Comparison of ENCODE assay signal across 25 cellular contexts in the genomic region with DNA sequence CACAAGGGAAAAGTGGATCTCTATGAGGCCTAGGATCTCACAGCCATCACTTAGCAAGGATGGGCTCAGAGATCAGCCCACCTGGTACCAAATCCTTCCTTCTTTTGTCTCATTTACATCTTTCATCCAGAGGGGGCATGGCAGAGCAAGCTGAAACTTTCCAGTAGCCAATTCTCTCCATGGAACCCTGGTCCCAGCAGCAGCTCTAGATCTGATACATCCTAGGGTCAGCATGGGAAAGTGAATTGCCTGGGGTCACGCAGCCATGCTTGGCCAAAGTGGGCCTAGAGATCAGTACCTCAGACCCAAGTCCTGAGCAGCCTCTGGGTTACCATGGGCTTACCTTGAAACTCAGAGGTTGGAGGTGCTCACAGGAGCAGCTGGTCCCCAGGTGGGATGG.
A peak's percentile ranks its signal among the peaks of the same experiment; 100 is the strongest.
DNase-seq lines count a peak whose midpoint lies in the region; ATAC-seq, FAIRE-seq and TF ChIP-seq lines count a peak whose summit lies in the region.
"Had no signal": no experiment of that assay in that cellular context is flagged by ENCODE, and none has a peak within 500 bp of the region (broad histone marks: within the 10 kb centered on the region; RNA-seq: fewer than 3 reads in every experiment).

No MANE protein-coding gene starts in this region.

- TF ChIP-seq CTCF in GM12864 (IDR thresholded peaks at IDR 0.05; ENCODE audit: low read depth, low read length, missing control alignments) (peak; percentile 4), HFF-Myc (IDR thresholded peaks at IDR 0.05; ENCODE audit: low read depth, low read length, missing control alignments) (peak; percentile 2), astrocyte (IDR thresholded peaks at IDR 0.05; ENCODE audit: insufficient read depth, low read depth, low read length) (peak; percentile 13), foreskin keratinocyte (conservative IDR thresholded peaks at IDR 0.05) (peak; percentile 15)

- no peak overlapping the region for H3K4me3 Mint-ChIP-seq in astrocyte (ENCODE audit: unreplicated experiment)
- H3K4me3 Mint-ChIP-seq: activated T-helper 1 cell treated with anti-CD3 and anti-CD28 coated beads, Interleukin-12 subunit alpha, Interleukin-12 subunit beta, Interleukin-2, Interleukin-4 antibody, amounts not matched to agents 30 ng/mL and 10 ng/mL and 1 ng/mL, durations not matched to agents 14 hours and 24 hours and 36 hours; naive thymus-derived CD4-positive, alpha-beta T cell had no signal

- no peak overlapping the region for H2AFZ ChIP-seq in astrocyte (ENCODE audit: low read depth, low read length)
- H2AFZ ChIP-seq: hepatocyte had no signal

- H3K4me3 ChIP-seq in GM12864 (ENCODE audit: low read depth, low read length) (no peak overlapping the region), HFF-Myc (replicated peaks; ENCODE audit: low read depth, low read length) (no peak overlapping the region), astrocyte (ENCODE audit: insufficient read depth, low read depth, low read length) (no peak overlapping the region)
- H3K4me3 ChIP-seq: BLaER1 treated with 17β-estradiol and CSF1 and Interleukin-3, amounts not matched to agents 10 nM and 100 nM; hepatocyte; lower lobe of right lung; MG63; prostate gland; SK-N-MC; tibial artery had no signal

- ATAC-seq in foreskin keratinocyte (no peak), GM21825 (IDR thresholded peaks at IDR 0.05; ENCODE audit: unreplicated experiment) (no peak), HG03135 (IDR thresholded peaks at IDR 0.05; ENCODE audit: unreplicated experiment) (no peak)
- ATAC-seq: naive thymus-derived CD4-positive, alpha-beta T cell had no signal

- H3K4me1 ChIP-seq in astrocyte (ENCODE audit: insufficient read depth, low read length) (peaks cover 13% of the 10 kb centered on the region), foreskin keratinocyte (no peaks in the 10 kb centered on the region)
- H3K4me1 ChIP-seq: BLaER1 treated with 17β-estradiol and CSF1 and Interleukin-3, amounts not matched to agents 10 nM and 100 nM; lower lobe of right lung; prostate gland; tibial artery had no signal

- no peak overlapping the region for H3K27ac Mint-ChIP-seq in astrocyte (ENCODE audit: unreplicated experiment)
- H3K27ac Mint-ChIP-seq: activated T-helper 1 cell treated with anti-CD3 and anti-CD28 coated beads, Interleukin-12 subunit alpha, Interleukin-12 subunit beta, Interleukin-2, Interleukin-4 antibody, amounts not matched to agents 30 ng/mL and 10 ng/mL and 1 ng/mL, durations not matched to agents 14 hours and 24 hours and 36 hours; naive thymus-derived CD4-positive, alpha-beta T cell had no signal

- no peaks in the 10 kb centered on the region for H4K20me1 ChIP-seq in astrocyte (ENCODE audit: insufficient read depth, low read length)
- H4K20me1 ChIP-seq: BLaER1 treated with 17β-estradiol and CSF1 and Interleukin-3, amounts not matched to agents 10 nM and 100 nM had no signal

- DNase-seq in GM12864 (ENCODE audit: low read depth) (no peak), HFF-Myc (ENCODE audit: extremely low read depth, low read depth) (no peak), astrocyte (ENCODE audit: low read depth) (no peak), foreskin keratinocyte (no peak), DMS53 (lab: John Stamatoyannopoulos, UW) (no peak)
- DNase-seq: activated CD4-positive, alpha-beta T cell treated with anti-CD3 and anti-CD28 coated beads, Interleukin-2, amount 50 U/mL, for 4 hours; activated naive CD4-positive, alpha-beta T cell treated with Interleukin-2 at 50 U/mL for 16 hours; GDM1; KG1; naive thymus-derived CD4-positive, alpha-beta T cell; occipital lobe; stimulated activated CD4-positive, alpha-beta T cell treated with anti-CD3 and anti-CD28 coated beads, Interleukin-4, amount 100 ng/mL, for 24 hours; T-helper 1 cell; tibial artery had no signal

- no peaks in the 10 kb centered on the region for H3K36me3 ChIP-seq in astrocyte (ENCODE audit: insufficient read depth, low read length)
- H3K36me3 ChIP-seq: BLaER1 treated with 17β-estradiol and CSF1 and Interleukin-3, amounts not matched to agents 10 nM and 100 nM; lower lobe of right lung; MG63; prostate gland; tibial artery had no signal

- H3K4me2 ChIP-seq in astrocyte (ENCODE audit: low read length): no peak overlapping the region
- H3K4me2 ChIP-seq: BLaER1 treated with 17β-estradiol and CSF1 and Interleukin-3, amounts not matched to agents 10 nM and 100 nM; hepatocyte had no signal

- H3K4me1 Mint-ChIP-seq in astrocyte (ENCODE audit: low read depth, unreplicated experiment): peaks cover 8% of the 10 kb centered on the region

- H3K79me2 ChIP-seq in astrocyte (ENCODE audit: insufficient read depth, low read length): no peaks in the 10 kb centered on the region
- H3K79me2 ChIP-seq: hepatocyte had no signal

- H3K9ac ChIP-seq in astrocyte (ENCODE audit: low read length): no peak overlapping the region
- H3K9ac ChIP-seq: BLaER1 treated with 17β-estradiol and CSF1 and Interleukin-3, amounts not matched to agents 10 nM and 100 nM had no signal

- peaks cover 8% of the 10 kb centered on the region for H3K9me3 Mint-ChIP-seq in astrocyte (ENCODE audit: unreplicated experiment)
- H3K9me3 Mint-ChIP-seq: activated T-helper 1 cell treated with anti-CD3 and anti-CD28 coated beads, Interleukin-12 subunit alpha, Interleukin-12 subunit beta, Interleukin-2, Interleukin-4 antibody, amounts not matched to agents 30 ng/mL and 10 ng/mL and 1 ng/mL, durations not matched to agents 14 hours and 24 hours and 36 hours; naive thymus-derived CD4-positive, alpha-beta T cell had no signal

- H3K27ac ChIP-seq in astrocyte (ENCODE audit: low read depth, low read length): no peak overlapping the region
- H3K27ac ChIP-seq in foreskin keratinocyte: no peak overlapping the region
- H3K27ac ChIP-seq: BLaER1 treated with 17β-estradiol and CSF1 and Interleukin-3, amounts not matched to agents 10 nM and 100 nM; hepatocyte; lower lobe of right lung; prostate gland; SK-N-MC; tibial artery had no signal

- no peak for FAIRE-seq in astrocyte (lab: Jason Lieb, UNC)
- FAIRE-seq: endothelial cell of umbilical vein, HTR-8/SVneo had no signal

- H3K36me3 Mint-ChIP-seq in astrocyte (ENCODE audit: low read depth, unreplicated experiment): no peaks in the 10 kb centered on the region
- H3K36me3 Mint-ChIP-seq: naive thymus-derived CD4-positive, alpha-beta T cell had no signal

- H3K9me3 ChIP-seq in astrocyte (ENCODE audit: insufficient read depth, low read depth, low read length): no peaks in the 10 kb centered on the region
- H3K9me3 ChIP-seq: BLaER1 treated with 17β-estradiol and CSF1 and Interleukin-3, amounts not matched to agents 10 nM and 100 nM; lower lobe of right lung; MG63; prostate gland; tibial artery had no signal

- H3K27me3 ChIP-seq in astrocyte (ENCODE audit: insufficient read depth, low read length) (no peaks in the 10 kb centered on the region), foreskin keratinocyte (peaks cover 4% of the 10 kb centered on the region)
- H3K27me3 ChIP-seq: BLaER1 treated with 17β-estradiol and CSF1 and Interleukin-3, amounts not matched to agents 10 nM and 100 nM; hepatocyte; MG63; tibial artery had no signal

- peaks cover 18% of the 10 kb centered on the region for H3K27me3 Mint-ChIP-seq in astrocyte (ENCODE audit: low read depth, unreplicated experiment)
